34 cellular contexts compared by ENCODE assay signal in the genomic region with DNA sequence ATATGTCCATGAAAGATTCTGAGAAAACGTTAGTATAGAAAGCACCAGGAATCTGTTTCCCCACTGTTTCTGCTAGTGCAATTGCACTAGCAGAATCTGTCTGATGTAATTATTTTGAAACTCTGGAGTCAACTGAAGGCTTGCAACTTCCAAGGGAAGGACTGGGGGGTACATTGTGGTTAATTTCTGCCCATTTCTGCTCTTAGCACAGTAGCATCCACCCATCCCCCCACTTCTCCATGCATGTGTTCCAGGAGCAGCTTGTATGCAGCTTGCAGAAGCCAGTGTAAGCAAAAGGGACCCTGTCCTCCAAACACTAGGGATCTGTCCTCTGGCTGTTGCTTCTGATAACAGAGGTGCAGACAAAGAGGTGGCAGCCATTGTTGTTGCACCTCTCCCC.
"Had no signal": no experiment of that assay in that cellular context is flagged by ENCODE, and none has a peak within 500 bp of the region (broad histone marks: within the 10 kb centered on the region; RNA-seq: fewer than 3 reads in every experiment).

No MANE protein-coding gene starts in this region.

- H3K27ac ChIP-seq: KMS-11 had no signal

- H3K4me3 ChIP-seq: MG63 had no signal

- H3K36me3 ChIP-seq: MG63 had no signal

- DNase-seq: Karpas-422, MG63, MM.1S, MV-4-11, NCI-H1048, NCI-H1092, NCI-H1105, NCI-H1105 treated with DMSO at 0.1 percent for 48 hours, NCI-H1417, NCI-H1417 treated with DMSO at 0.1 percent for 48 hours, NCI-H1436, NCI-H1436 treated with DMSO at 0.1 percent for 48 hours, NCI-H146, NCI-H1694, NCI-H1694 treated with DMSO at 0.1 percent for 48 hours, NCI-H187, NCI-H187 treated with DMSO at 0.1 percent for 48 hours, NCI-H1930, NCI-H2029, NCI-H2029 treated with DMSO at 0.1 percent for 48 hours, NCI-H2081, NCI-H2081 treated with DMSO at 0.1 percent for 48 hours, NCI-H2107, NCI-H2171, NCI-H2171 treated with DMSO at 0.1 percent for 48 hours, NCI-H2227 treated with DMSO at 0.1 percent for 48 hours, NCI-H226, NCI-H345, NCI-H446, NCI-H446 treated with DMSO at 0.1 percent for 48 hours, NCI-H510A, NCI-H510A treated with DMSO at 0.1 percent for 48 hours, NCI-H524 had no signal

- H3K27me3 ChIP-seq: MG63 had no signal
